22 cellular contexts compared by ENCODE assay signal in the genomic region with DNA sequence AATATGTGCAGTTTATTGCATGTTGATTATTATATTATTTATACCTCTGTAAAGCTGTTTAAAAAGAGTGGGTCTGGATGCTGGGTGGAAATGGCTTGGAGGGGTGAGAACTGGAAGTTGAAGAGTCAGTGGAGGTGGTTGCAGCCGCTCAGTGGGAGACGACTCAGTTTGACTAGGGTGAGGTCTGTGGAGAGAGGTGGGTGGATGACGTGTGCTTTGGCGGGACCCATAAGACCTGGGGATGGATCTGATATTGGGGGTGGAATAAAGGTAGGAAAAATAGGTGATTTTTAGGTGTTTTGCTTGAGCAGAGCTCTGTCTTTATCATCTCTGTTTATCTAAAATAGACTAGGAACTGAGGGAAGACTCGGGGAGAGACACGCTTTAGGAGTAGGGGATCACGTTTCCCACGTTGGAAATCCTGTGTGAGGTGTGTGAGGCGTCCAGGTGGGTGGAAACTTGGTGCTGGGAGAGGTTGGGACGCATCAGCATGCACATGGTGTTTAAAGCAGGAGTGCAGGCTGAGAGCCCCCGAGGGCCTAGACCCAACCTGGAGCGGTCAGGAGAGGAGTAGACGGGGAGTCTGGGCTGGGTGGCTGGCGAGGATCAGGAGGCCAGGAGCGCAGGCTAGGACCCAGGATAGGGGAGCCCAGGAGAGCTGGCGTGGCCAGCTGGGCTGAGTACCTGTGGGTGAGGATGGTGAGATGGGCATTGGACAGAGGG.
"Had no signal": no experiment of that assay in that cellular context is flagged by ENCODE, and none has a peak within 500 bp of the region (broad histone marks: within the 10 kb centered on the region; RNA-seq: fewer than 3 reads in every experiment).

No MANE protein-coding gene starts in this region.

- H3K9me3 ChIP-seq: esophagus squamous epithelium, gastroesophageal sphincter, heart left ventricle, neutrophil, ovary, psoas muscle, right atrium auricular region, suprapubic skin, transverse colon, vagina had no signal

- DNase-seq: activated CD4-positive, alpha-beta memory T cell treated with anti-CD3 and anti-CD28 coated beads for 36 hours; activated CD4-positive, alpha-beta T cell treated with anti-CD3 and anti-CD28 coated beads for 48 hours; activated effector memory CD4-positive, alpha-beta T cell treated with anti-CD3 and anti-CD28 coated beads, Interleukin-2, amount 50 U/mL, for 16 hours; activated naive CD4-positive, alpha-beta T cell treated with anti-CD3 and anti-CD28 coated beads, Interleukin-2, amount 50 U/mL, for 16 hours; activated naive CD8-positive, alpha-beta T cell treated with anti-CD3 and anti-CD28 coated beads, Interleukin-2, amount 50 U/mL, for 24 hours; activated T-cell treated with anti-CD3 and anti-CD28 coated beads for 4 hours; effector memory CD4-positive, alpha-beta T cell; esophagus squamous epithelium; naive thymus-derived CD8-positive, alpha-beta T cell; psoas muscle; stimulated activated CD4-positive, alpha-beta T cell treated with anti-CD3 and anti-CD28 coated beads, Interleukin-12 subunit alpha, Interleukin-12 subunit beta, amount 100 ng/mL, for 4 hours; stimulated activated naive CD8-positive, alpha-beta T cell treated with anti-CD3 and anti-CD28 coated beads, Interleukin-15, amount 100 ng/mL, for 72 hours; transverse colon had no signal

- H3K36me3 Mint-ChIP-seq: activated CD4-positive, alpha-beta memory T cell treated with anti-CD3 and anti-CD28 coated beads for 36 hours had no signal

- H3K4me1 Mint-ChIP-seq: activated naive CD8-positive, alpha-beta T cell treated with anti-CD3 and anti-CD28 coated beads, Interleukin-2, amount 50 U/mL, for 24 hours; naive thymus-derived CD8-positive, alpha-beta T cell; stimulated activated naive CD8-positive, alpha-beta T cell treated with anti-CD3 and anti-CD28 coated beads, Interleukin-15, amount 100 ng/mL, for 72 hours had no signal

- H3K27ac ChIP-seq: cardiac muscle cell, esophagus squamous epithelium, gastroesophageal sphincter, heart left ventricle, neutrophil, ovary, psoas muscle, right atrium auricular region, suprapubic skin, transverse colon, vagina had no signal

- H3K27me3 Mint-ChIP-seq: activated CD4-positive, alpha-beta memory T cell treated with anti-CD3 and anti-CD28 coated beads for 36 hours; activated naive CD8-positive, alpha-beta T cell treated with anti-CD3 and anti-CD28 coated beads, Interleukin-2, amount 50 U/mL, for 24 hours; naive thymus-derived CD8-positive, alpha-beta T cell; stimulated activated naive CD8-positive, alpha-beta T cell treated with anti-CD3 and anti-CD28 coated beads, Interleukin-15, amount 100 ng/mL, for 72 hours had no signal

- H3K36me3 ChIP-seq: cardiac muscle cell, heart left ventricle, neutrophil, ovary, right atrium auricular region, transverse colon, vagina had no signal

- H3K4me3 Mint-ChIP-seq: activated CD4-positive, alpha-beta memory T cell treated with anti-CD3 and anti-CD28 coated beads for 36 hours; activated naive CD8-positive, alpha-beta T cell treated with anti-CD3 and anti-CD28 coated beads, Interleukin-2, amount 50 U/mL, for 24 hours; naive thymus-derived CD8-positive, alpha-beta T cell; stimulated activated naive CD8-positive, alpha-beta T cell treated with anti-CD3 and anti-CD28 coated beads, Interleukin-15, amount 100 ng/mL, for 72 hours had no signal

- H3K4me1 ChIP-seq: esophagus squamous epithelium, gastroesophageal sphincter, heart left ventricle, right atrium auricular region, suprapubic skin, transverse colon, vagina had no signal

- H3K4me3 ChIP-seq: cardiac muscle cell, esophagus squamous epithelium, gastroesophageal sphincter, heart left ventricle, ovary, psoas muscle, right atrium auricular region, suprapubic skin, transverse colon, vagina had no signal

- ATAC-seq: activated naive CD8-positive, alpha-beta T cell treated with anti-CD3 and anti-CD28 coated beads, Interleukin-2, amount 50 U/mL, for 24 hours; gastroesophageal sphincter; heart left ventricle; left lobe of liver; naive thymus-derived CD8-positive, alpha-beta T cell; psoas muscle; stimulated activated naive CD8-positive, alpha-beta T cell treated with anti-CD3 and anti-CD28 coated beads, Interleukin-15, amount 100 ng/mL, for 72 hours had no signal

- H3K27ac Mint-ChIP-seq: activated CD4-positive, alpha-beta memory T cell treated with anti-CD3 and anti-CD28 coated beads for 36 hours; activated naive CD8-positive, alpha-beta T cell treated with anti-CD3 and anti-CD28 coated beads, Interleukin-2, amount 50 U/mL, for 24 hours; naive thymus-derived CD8-positive, alpha-beta T cell; stimulated activated naive CD8-positive, alpha-beta T cell treated with anti-CD3 and anti-CD28 coated beads, Interleukin-15, amount 100 ng/mL, for 72 hours had no signal

- H3K9me3 Mint-ChIP-seq: activated CD4-positive, alpha-beta memory T cell treated with anti-CD3 and anti-CD28 coated beads for 36 hours; activated naive CD8-positive, alpha-beta T cell treated with anti-CD3 and anti-CD28 coated beads, Interleukin-2, amount 50 U/mL, for 24 hours; naive thymus-derived CD8-positive, alpha-beta T cell; stimulated activated naive CD8-positive, alpha-beta T cell treated with anti-CD3 and anti-CD28 coated beads, Interleukin-15, amount 100 ng/mL, for 72 hours had no signal

- H3K27me3 ChIP-seq: cardiac muscle cell, esophagus squamous epithelium, gastroesophageal sphincter, heart left ventricle, neutrophil, ovary, right atrium auricular region, suprapubic skin, transverse colon, vagina had no signal
